ENCODE assay signal across 13 cellular contexts in the genomic region with DNA sequence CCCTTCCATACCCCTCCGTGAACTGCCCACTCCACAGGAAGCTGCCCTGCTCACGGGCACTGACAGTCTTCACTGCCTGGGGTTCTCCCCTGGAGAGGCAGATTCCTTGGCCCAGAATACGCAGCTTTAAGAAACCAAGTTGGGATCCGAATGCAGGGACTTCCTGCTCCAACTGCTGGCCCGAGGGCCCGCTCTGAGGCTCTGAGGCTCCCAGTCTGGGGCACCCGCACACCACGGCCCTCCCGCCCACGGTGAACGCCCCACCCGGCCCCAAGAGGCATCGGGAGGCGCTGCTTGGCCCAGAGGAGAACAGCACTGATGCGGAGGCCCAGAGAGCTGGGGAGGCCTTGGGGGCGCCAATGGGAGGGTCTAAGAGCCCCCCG. TPM values are rescaled to one million over a fixed set of nuclear protein-coding genes. Genes with fewer than 3 reads are reported as not detected.
DNase-seq lines count a peak whose midpoint lies in the region; ATAC-seq and FAIRE-seq lines count a peak whose summit lies in the region.
"Had no signal": no experiment of that assay in that cellular context is flagged by ENCODE, and none has a peak within 500 bp of the region (broad histone marks: within the 10 kb centered on the region; RNA-seq: fewer than 3 reads in every experiment).

No MANE protein-coding gene starts in this region.

- peaks cover 0 to 13% of the 10 kb centered on the region in 2 donors for H3K4me1 ChIP-seq in duodenal mucosa (ENCODE audit: control insufficient read depth in 1 of 2, insufficient read depth in 2 of 2, low read length in 2 of 2)
- H3K4me1 ChIP-seq in mesenchymal stem cell (ENCODE audit: control insufficient read depth, insufficient read depth, low read depth, low read length) = peaks cover 87% of the 10 kb centered on the region

- H3K9me3 ChIP-seq in duodenal mucosa (ENCODE audit: control insufficient read depth in 1 of 2, low read length in 2 of 2) (no peaks in the 10 kb centered on the region), mesenchymal stem cell (ENCODE audit: control insufficient read depth, low read length) (no peaks in the 10 kb centered on the region)

- no peak for FAIRE-seq in HTR-8/SVneo (lab: Jason Lieb, UNC)
- FAIRE-seq: GM12891 had no signal

- DNase-seq in HCEC 1CT (peak; percentile 40), mesenchymal stem cell (no peak), stromal cell of bone marrow (ENCODE audit: low read depth) (peak; percentile 3), HTR-8/SVneo (ENCODE audit: insufficient read length, low spot score) (no peak)
- DNase-seq: NCI-H524 treated with DMSO at 0.1 percent for 48 hours had no signal

- ATAC-seq in GM19395 (IDR thresholded peaks at IDR 0.05; ENCODE audit: unreplicated experiment) = no peak
- no peak for ATAC-seq in GM21423 (IDR thresholded peaks at IDR 0.05; ENCODE audit: unreplicated experiment)
- no peak for ATAC-seq in HG03571 (IDR thresholded peaks at IDR 0.05; ENCODE audit: unreplicated experiment)
- ATAC-seq: naive thymus-derived CD8-positive, alpha-beta T cell had no signal

- H2BK15ac ChIP-seq in mesenchymal stem cell (ENCODE audit: low read depth, poor library complexity, severe bottlenecking) = peak overlapping the region; percentile 83

- H3K27me3 ChIP-seq in duodenal mucosa (ENCODE audit: control insufficient read depth in 1 of 2, insufficient read depth in 2 of 2, low read length in 2 of 2) = peaks cover 0 to 6% of the 10 kb centered on the region in 2 donors
- peaks cover 0 to 16% of the 10 kb centered on the region in 2 experiments for H3K27me3 ChIP-seq in mesenchymal stem cell (ENCODE audit: control insufficient read depth in 1 of 2, insufficient read depth in 1 of 2, low read length in 2 of 2)

- peak overlapping the region; percentile 66 for H4K8ac ChIP-seq in mesenchymal stem cell (ENCODE audit: low read length)

- H3K4ac ChIP-seq in mesenchymal stem cell (ENCODE audit: low read depth in 1 of 2, low read length in 2 of 2) = peak overlapping the region; percentile 75 to 88

- H3K27ac ChIP-seq in duodenal mucosa (ENCODE audit: low read depth, low read length) = peak overlapping the region; percentile 32
- H3K27ac ChIP-seq in mesenchymal stem cell (ENCODE audit: low read length, poor library complexity, severe bottlenecking) = peak overlapping the region; percentile 93
- H3K27ac ChIP-seq: SK-N-MC had no signal

- no peaks in the 10 kb centered on the region for H3K36me3 ChIP-seq in duodenal mucosa (ENCODE audit: control insufficient read depth in 1 of 2, insufficient read depth in 2 of 2, low read length in 2 of 2)
- peaks cover 0 to 3% of the 10 kb centered on the region in 2 experiments for H3K36me3 ChIP-seq in mesenchymal stem cell (ENCODE audit: control insufficient read depth in 1 of 2, insufficient read depth in 2 of 2, low read depth in 1 of 2, low read length in 2 of 2)

- H2BK5ac ChIP-seq in mesenchymal stem cell (ENCODE audit: low read depth, low read length, poor library complexity, severe bottlenecking) = peak overlapping the region; percentile 93

- H3K23ac ChIP-seq in mesenchymal stem cell (ENCODE audit: low read length in 2 of 2) = peak overlapping the region in 1 of 2 experiments; percentile 34

- peak overlapping the region; percentile 80 for H2AK5ac ChIP-seq in mesenchymal stem cell (ENCODE audit: low read length, severe bottlenecking)

- H3K4me3 ChIP-seq in duodenal mucosa (ENCODE audit: low read depth in 1 of 2, low read length in 2 of 2) = no peak overlapping the region
- peak overlapping the region in 1 of 2 experiments; percentile 33 for H3K4me3 ChIP-seq in mesenchymal stem cell (ENCODE audit: insufficient read depth in 1 of 2, low read depth in 1 of 2, low read length in 2 of 2)
- H3K4me3 ChIP-seq: dorsolateral prefrontal cortex, SK-N-MC had no signal

- peaks cover 6% of the 10 kb centered on the region for H3K79me1 ChIP-seq in mesenchymal stem cell (replicated peaks; ENCODE audit: low read length, poor library complexity, severe bottlenecking)

- H4K91ac ChIP-seq in mesenchymal stem cell (ENCODE audit: low read length) = peak overlapping the region; percentile 91

- 51% methylated on average over 17 of the region's 17 CpGs for WGBS in mesenchymal stem cell

- peak overlapping the region in 1 of 2 experiments; percentile 95 for H3K14ac ChIP-seq in mesenchymal stem cell (ENCODE audit: low read length in 2 of 2)

- H3K4me2 ChIP-seq in mesenchymal stem cell (ENCODE audit: low read length, poor library complexity, severe bottlenecking) = peak overlapping the region; percentile 47

- H2AFZ ChIP-seq in mesenchymal stem cell (ENCODE audit: low read depth, low read length) = no peak overlapping the region

- H3K18ac ChIP-seq in mesenchymal stem cell (ENCODE audit: low read depth in 1 of 2, low read length in 2 of 2) = peak overlapping the region; percentile 49 to 95

- H2BK12ac ChIP-seq in mesenchymal stem cell (ENCODE audit: low read length in 2 of 2) = peak overlapping the region; percentile 81 to 96

- no peak overlapping the region for H3K9ac ChIP-seq in duodenal mucosa (ENCODE audit: low read depth in 1 of 2, low read length in 2 of 2)
- peak overlapping the region; percentile 76 for H3K9ac ChIP-seq in mesenchymal stem cell (ENCODE audit: low read length)

- H2BK120ac ChIP-seq in mesenchymal stem cell (ENCODE audit: low read depth, low read length) = peak overlapping the region; percentile 87

RNA-seq across cellular contexts. Expression of a gene that starts 42.3 kb away (rescaled TPM):
- 374 TPM for polyA plus RNA-seq in mesenchymal stem cell (2013, experiment 1 of 2)
- polyA plus RNA-seq in mesenchymal stem cell (2013, experiment 2 of 2) = 355 TPM
- polyA plus RNA-seq: naive thymus-derived CD8-positive, alpha-beta T cell had no signal

Comparison
In these comparisons a context has a peak if more than half of its experiments do, and no peak if none do; other contexts are left out.
1. DNase-seq: peak in HCEC 1CT (single experiment) and stromal cell of bone marrow (single experiment); none in mesenchymal stem cell (single experiment) and HTR-8/SVneo (single experiment).